Comparison of ENCODE assay signal across 19 cellular contexts in genomic region chr12:60836651-60837050, GRCh38.
"Had no signal": no experiment of that assay in that cellular context is flagged by ENCODE, and none has a peak within 500 bp of the region (broad histone marks: within the 10 kb centered on the region; RNA-seq: fewer than 3 reads in every experiment).

No MANE protein-coding gene starts in this region.

- DNase-seq: colonic mucosa; cortex of kidney; dermis blood vessel endothelial cell; dorsolateral prefrontal cortex; effector CD4-positive, alpha-beta T cell; effector CD8-positive, alpha-beta T cell; effector memory CD4-positive, alpha-beta T cell; effector memory CD8-positive, alpha-beta T cell; endodermal cell; erythroblast; esophagus squamous epithelium; foreskin fibroblast; foreskin keratinocyte; foreskin melanocyte; gastrocnemius medialis; glutamatergic neuron; head of caudate nucleus; heart left ventricle; heart right ventricle had no signal
